Comparison of ENCODE assay signal across 1 cellular context in the genomic region with DNA sequence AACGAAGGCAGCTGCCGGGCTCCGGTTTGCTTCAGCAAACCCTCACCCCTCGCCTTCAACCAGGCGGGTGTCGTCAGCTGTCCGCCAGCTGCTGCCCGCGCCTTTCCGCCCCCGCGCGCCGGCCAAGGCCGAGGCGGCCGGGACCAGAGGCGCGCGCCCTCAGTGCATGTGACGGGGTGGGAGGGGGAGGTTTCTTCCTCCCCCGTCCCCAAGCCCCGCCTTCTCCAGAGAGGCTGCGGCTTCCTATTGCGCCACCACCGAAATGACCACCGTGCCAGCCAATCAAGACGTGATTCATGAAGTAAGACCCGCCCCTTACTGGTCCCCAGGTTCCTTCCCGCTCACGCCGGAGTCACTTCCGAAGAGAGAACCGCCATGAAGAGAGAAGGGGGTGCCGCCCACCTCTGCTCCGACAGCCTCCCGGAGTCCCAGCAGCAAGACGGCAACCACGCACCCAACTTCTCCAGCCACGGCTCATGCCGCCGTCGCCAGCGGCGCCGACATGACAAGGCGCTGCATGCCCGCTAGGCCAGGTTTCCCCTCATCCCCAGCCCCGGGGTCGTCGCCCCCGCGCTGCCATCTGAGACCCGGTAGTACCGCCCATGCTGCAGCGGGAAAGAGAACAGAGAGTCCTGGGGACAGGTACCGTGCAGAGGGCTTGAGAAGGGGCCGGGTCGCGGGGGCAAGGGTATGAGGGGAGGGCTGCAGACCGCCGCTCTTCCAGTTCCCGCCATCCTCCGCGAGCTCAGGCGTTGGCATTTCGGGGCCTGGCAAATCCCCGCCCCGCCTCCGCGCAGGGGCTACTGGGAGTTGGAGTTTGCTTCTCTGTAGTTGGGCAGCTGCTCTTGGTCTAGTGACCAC.
TF ChIP-seq lines count a peak whose summit lies in the region.

A gene with protein sequence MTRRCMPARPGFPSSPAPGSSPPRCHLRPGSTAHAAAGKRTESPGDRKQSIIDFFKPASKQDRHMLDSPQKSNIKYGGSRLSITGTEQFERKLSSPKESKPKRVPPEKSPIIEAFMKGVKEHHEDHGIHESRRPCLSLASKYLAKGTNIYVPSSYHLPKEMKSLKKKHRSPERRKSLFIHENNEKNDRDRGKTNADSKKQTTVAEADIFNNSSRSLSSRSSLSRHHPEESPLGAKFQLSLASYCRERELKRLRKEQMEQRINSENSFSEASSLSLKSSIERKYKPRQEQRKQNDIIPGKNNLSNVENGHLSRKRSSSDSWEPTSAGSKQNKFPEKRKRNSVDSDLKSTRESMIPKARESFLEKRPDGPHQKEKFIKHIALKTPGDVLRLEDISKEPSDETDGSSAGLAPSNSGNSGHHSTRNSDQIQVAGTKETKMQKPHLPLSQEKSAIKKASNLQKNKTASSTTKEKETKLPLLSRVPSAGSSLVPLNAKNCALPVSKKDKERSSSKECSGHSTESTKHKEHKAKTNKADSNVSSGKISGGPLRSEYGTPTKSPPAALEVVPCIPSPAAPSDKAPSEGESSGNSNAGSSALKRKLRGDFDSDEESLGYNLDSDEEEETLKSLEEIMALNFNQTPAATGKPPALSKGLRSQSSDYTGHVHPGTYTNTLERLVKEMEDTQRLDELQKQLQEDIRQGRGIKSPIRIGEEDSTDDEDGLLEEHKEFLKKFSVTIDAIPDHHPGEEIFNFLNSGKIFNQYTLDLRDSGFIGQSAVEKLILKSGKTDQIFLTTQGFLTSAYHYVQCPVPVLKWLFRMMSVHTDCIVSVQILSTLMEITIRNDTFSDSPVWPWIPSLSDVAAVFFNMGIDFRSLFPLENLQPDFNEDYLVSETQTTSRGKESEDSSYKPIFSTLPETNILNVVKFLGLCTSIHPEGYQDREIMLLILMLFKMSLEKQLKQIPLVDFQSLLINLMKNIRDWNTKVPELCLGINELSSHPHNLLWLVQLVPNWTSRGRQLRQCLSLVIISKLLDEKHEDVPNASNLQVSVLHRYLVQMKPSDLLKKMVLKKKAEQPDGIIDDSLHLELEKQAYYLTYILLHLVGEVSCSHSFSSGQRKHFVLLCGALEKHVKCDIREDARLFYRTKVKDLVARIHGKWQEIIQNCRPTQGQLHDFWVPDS (plus strand): TSS at position 355 of the 861 bp plus-strand sequence. CDS start 148 bp downstream, at position 503.

TF ChIP-seq in HepG2, 621 proteins besides CTCF, POLR2A, EP300 and RAD21 (continued from another document and continues in another):
- TF ChIP-seq, protein P1, sequence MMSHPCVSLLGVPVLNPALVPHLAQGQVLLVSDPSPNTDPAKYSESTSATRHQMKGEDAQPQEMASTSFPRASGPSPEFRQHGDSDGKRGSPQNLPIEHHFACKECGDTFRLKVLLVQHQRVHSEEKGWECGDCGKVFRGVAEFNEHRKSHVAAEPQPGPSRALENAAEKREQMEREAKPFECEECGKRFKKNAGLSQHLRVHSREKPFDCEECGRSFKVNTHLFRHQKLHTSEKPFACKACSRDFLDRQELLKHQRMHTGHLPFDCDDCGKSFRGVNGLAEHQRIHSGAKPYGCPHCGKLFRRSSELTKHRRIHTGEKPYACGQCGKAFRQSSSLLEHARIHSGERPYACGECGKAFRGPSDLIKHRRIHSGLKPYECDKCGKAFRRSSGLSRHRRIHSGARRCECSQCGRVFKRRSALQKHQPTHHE (CRISPR knock-in tag; IDR thresholded peaks at IDR 0.05; ENCODE audit: borderline replicate concordance) = peak; percentile 84; the same call in 1 of the 2 replicates
- TF ChIP-seq RFXANK (CRISPR knock-in tag; IDR thresholded peaks at IDR 0.05) (no peak), SNAPC2 (CRISPR knock-in tag; IDR thresholded peaks at IDR 0.05) (peak; percentile 29; the same call in 1 of the 2 replicates), MXI1 (IDR thresholded peaks at IDR 0.05; ENCODE audit: borderline replicate concordance, low read depth, low read length) (peak; percentile 89; the same call in 2 of the 3 replicates), KDM1A (CRISPR knock-in tag; IDR thresholded peaks at IDR 0.05) (no peak), ZNF570 (CRISPR knock-in tag; IDR thresholded peaks at IDR 0.05; ENCODE audit: borderline replicate concordance) (no peak), ZNF776 (CRISPR knock-in tag; IDR thresholded peaks at IDR 0.05) (peak; percentile 64; the same call in 1 of the 2 replicates), KLF11 (CRISPR knock-in tag; IDR thresholded peaks at IDR 0.05) (no peak), ATAD3A (CRISPR knock-in tag; IDR thresholded peaks at IDR 0.05) (no peak), ZBTB42 (CRISPR knock-in tag; IDR thresholded peaks at IDR 0.05) (no peak), ZNF644 (CRISPR knock-in tag; IDR thresholded peaks at IDR 0.05; ENCODE audit: low read depth) (no peak), SMC3 (IDR thresholded peaks at IDR 0.05; ENCODE audit: low read length) (peak; percentile 13; the same call in 1 of the 2 replicates), ARNT2 (CRISPR knock-in tag; IDR thresholded peaks at IDR 0.05; ENCODE audit: low read depth) (peak; percentile 35; the same call in 1 of the 2 replicates), SUZ12 (IDR thresholded peaks at IDR 0.05; ENCODE audit: low read depth, low read length) (peak; percentile 62), SMYD3 (CRISPR knock-in tag; IDR thresholded peaks at IDR 0.05) (no peak), ZSCAN21 (CRISPR knock-in tag; IDR thresholded peaks at IDR 0.05; ENCODE audit: borderline replicate concordance) (peak; percentile 87), TMF1 (CRISPR knock-in tag; IDR thresholded peaks at IDR 0.05; ENCODE audit: low read depth) (peak; percentile 78), NFYB (CRISPR knock-in tag; IDR thresholded peaks at IDR 0.05) (peak; percentile 91), TRIM24 (CRISPR knock-in tag; IDR thresholded peaks at IDR 0.05) (no peak)
- TF ChIP-seq, protein P2, sequence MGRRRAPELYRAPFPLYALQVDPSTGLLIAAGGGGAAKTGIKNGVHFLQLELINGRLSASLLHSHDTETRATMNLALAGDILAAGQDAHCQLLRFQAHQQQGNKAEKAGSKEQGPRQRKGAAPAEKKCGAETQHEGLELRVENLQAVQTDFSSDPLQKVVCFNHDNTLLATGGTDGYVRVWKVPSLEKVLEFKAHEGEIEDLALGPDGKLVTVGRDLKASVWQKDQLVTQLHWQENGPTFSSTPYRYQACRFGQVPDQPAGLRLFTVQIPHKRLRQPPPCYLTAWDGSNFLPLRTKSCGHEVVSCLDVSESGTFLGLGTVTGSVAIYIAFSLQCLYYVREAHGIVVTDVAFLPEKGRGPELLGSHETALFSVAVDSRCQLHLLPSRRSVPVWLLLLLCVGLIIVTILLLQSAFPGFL (CRISPR knock-in tag; IDR thresholded peaks at IDR 0.05) = 0 out of 2 replicates have a peak, but pooled peaks have one; percentile 68
- TF ChIP-seq, protein P3, sequence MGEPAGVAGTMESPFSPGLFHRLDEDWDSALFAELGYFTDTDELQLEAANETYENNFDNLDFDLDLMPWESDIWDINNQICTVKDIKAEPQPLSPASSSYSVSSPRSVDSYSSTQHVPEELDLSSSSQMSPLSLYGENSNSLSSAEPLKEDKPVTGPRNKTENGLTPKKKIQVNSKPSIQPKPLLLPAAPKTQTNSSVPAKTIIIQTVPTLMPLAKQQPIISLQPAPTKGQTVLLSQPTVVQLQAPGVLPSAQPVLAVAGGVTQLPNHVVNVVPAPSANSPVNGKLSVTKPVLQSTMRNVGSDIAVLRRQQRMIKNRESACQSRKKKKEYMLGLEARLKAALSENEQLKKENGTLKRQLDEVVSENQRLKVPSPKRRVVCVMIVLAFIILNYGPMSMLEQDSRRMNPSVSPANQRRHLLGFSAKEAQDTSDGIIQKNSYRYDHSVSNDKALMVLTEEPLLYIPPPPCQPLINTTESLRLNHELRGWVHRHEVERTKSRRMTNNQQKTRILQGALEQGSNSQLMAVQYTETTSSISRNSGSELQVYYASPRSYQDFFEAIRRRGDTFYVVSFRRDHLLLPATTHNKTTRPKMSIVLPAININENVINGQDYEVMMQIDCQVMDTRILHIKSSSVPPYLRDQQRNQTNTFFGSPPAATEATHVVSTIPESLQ (CRISPR knock-in tag; conservative IDR thresholded peaks at IDR 0.05) = no peak
- TF ChIP-seq, protein P4, sequence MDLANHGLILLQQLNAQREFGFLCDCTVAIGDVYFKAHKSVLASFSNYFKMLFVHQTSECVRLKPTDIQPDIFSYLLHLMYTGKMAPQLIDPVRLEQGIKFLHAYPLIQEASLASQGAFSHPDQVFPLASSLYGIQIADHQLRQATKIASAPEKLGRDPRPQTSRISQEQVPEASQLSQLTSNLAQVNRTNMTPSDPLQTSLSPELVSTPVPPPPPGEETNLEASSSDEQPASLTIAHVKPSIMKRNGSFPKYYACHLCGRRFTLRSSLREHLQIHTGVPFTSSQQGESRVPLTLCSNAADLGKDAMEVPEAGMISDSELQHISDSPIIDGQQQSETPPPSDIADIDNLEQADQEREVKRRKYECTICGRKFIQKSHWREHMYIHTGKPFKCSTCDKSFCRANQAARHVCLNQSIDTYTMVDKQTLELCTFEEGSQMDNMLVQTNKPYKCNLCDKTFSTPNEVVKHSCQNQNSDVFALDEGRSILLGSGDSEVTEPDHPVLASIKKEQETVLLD (CRISPR knock-in tag; IDR thresholded peaks at IDR 0.05; ENCODE audit: low read depth) = peak; percentile 57; the same call in 1 of the 2 replicates
- TF ChIP-seq, protein P5, sequence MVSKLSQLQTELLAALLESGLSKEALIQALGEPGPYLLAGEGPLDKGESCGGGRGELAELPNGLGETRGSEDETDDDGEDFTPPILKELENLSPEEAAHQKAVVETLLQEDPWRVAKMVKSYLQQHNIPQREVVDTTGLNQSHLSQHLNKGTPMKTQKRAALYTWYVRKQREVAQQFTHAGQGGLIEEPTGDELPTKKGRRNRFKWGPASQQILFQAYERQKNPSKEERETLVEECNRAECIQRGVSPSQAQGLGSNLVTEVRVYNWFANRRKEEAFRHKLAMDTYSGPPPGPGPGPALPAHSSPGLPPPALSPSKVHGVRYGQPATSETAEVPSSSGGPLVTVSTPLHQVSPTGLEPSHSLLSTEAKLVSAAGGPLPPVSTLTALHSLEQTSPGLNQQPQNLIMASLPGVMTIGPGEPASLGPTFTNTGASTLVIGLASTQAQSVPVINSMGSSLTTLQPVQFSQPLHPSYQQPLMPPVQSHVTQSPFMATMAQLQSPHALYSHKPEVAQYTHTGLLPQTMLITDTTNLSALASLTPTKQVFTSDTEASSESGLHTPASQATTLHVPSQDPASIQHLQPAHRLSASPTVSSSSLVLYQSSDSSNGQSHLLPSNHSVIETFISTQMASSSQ (IDR thresholded peaks at IDR 0.05; ENCODE audit: low read depth) = no peak
- TF ChIP-seq, protein P5 (CRISPR knock-in tag; IDR thresholded peaks at IDR 0.05; ENCODE audit: borderline replicate concordance) = peak; percentile 26; the same call in 1 of the 2 replicates
- TF ChIP-seq, protein P6, sequence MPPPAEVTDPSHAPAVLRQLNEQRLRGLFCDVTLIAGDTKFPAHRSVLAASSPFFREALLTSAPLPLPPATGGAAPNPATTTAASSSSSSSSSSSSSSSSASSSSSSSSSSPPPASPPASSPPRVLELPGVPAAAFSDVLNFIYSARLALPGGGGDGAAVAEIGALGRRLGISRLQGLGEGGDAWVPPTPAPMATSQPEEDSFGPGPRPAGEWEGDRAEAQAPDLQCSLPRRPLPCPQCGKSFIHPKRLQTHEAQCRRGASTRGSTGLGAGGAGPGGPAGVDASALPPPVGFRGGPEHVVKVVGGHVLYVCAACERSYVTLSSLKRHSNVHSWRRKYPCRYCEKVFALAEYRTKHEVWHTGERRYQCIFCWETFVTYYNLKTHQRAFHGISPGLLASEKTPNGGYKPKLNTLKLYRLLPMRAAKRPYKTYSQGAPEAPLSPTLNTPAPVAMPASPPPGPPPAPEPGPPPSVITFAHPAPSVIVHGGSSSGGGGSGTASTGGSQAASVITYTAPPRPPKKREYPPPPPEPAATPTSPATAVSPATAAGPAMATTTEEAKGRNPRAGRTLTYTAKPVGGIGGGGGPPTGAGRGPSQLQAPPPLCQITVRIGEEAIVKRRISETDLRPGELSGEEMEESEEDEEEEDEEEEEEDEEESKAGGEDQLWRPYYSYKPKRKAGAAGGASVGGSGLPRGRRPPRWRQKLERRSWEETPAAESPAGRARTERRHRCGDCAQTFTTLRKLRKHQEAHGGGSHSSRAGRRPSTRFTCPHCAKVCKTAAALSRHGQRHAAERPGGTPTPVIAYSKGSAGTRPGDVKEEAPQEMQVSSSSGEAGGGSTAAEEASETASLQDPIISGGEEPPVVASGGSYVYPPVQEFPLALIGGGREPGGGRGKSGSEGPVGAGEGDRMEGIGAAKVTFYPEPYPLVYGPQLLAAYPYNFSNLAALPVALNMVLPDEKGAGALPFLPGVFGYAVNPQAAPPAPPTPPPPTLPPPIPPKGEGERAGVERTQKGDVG (CRISPR knock-in tag; IDR thresholded peaks at IDR 0.05; ENCODE audit: borderline replicate concordance) = no peak
- TF ChIP-seq, protein P7, sequence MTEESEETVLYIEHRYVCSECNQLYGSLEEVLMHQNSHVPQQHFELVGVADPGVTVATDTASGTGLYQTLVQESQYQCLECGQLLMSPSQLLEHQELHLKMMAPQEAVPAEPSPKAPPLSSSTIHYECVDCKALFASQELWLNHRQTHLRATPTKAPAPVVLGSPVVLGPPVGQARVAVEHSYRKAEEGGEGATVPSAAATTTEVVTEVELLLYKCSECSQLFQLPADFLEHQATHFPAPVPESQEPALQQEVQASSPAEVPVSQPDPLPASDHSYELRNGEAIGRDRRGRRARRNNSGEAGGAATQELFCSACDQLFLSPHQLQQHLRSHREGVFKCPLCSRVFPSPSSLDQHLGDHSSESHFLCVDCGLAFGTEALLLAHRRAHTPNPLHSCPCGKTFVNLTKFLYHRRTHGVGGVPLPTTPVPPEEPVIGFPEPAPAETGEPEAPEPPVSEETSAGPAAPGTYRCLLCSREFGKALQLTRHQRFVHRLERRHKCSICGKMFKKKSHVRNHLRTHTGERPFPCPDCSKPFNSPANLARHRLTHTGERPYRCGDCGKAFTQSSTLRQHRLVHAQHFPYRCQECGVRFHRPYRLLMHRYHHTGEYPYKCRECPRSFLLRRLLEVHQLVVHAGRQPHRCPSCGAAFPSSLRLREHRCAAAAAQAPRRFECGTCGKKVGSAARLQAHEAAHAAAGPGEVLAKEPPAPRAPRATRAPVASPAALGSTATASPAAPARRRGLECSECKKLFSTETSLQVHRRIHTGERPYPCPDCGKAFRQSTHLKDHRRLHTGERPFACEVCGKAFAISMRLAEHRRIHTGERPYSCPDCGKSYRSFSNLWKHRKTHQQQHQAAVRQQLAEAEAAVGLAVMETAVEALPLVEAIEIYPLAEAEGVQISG (CRISPR knock-in tag; IDR thresholded peaks at IDR 0.05) = peak; percentile 56
- TF ChIP-seq, protein P8, sequence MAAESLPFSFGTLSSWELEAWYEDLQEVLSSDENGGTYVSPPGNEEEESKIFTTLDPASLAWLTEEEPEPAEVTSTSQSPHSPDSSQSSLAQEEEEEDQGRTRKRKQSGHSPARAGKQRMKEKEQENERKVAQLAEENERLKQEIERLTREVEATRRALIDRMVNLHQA (CRISPR knock-in tag; IDR thresholded peaks at IDR 0.05) = no peak
